In genomic region chr19:45676851-45677263, GRCh38 we compare ENCODE assay signal across 9 cellular contexts. TPM values are rescaled to one million over a fixed set of nuclear protein-coding genes. Genes with fewer than 3 reads are reported as not detected.
DNase-seq lines count a peak whose midpoint lies in the region; ATAC-seq, FAIRE-seq and TF ChIP-seq lines count a peak whose summit lies in the region.
"Had no signal": no experiment of that assay in that cellular context is flagged by ENCODE, and none has a peak within 500 bp of the region (broad histone marks: within the 10 kb centered on the region; RNA-seq: fewer than 3 reads in every experiment).

No MANE protein-coding gene starts in this region.

- peak overlapping the region; percentile 25 to 39 for H3K4me3 ChIP-seq in small intestine (ENCODE audit: low read depth in 1 of 2, low read length in 2 of 2)

- H3K4me1 ChIP-seq in foreskin keratinocyte (no peaks in the 10 kb centered on the region), small intestine (ENCODE audit: control insufficient read depth in 2 of 2, insufficient read depth in 1 of 2, low read depth in 1 of 2, low read length in 1 of 2) (no peaks in the 10 kb centered on the region)

- H3K27ac ChIP-seq in foreskin keratinocyte (no peak overlapping the region), small intestine (ENCODE audit: low read depth in 1 of 2, low read length in 1 of 2) (no peak overlapping the region)
- H3K27ac ChIP-seq: C4-2B had no signal

- H3K27me3 ChIP-seq in foreskin keratinocyte, result no peaks in the 10 kb centered on the region
- H3K27me3 ChIP-seq in small intestine (ENCODE audit: control insufficient read depth in 2 of 2, insufficient read depth in 2 of 2, low read length in 2 of 2), result no peaks in the 10 kb centered on the region

- 3 to 6% (median 3%) methylated on average over 9 to 28 of the region's 28 CpGs for WGBS in small intestine, 3 donors

- no peaks in the 10 kb centered on the region for H3K36me3 ChIP-seq in small intestine (ENCODE audit: control insufficient read depth in 2 of 2, insufficient read depth in 2 of 2, low read length in 2 of 2)

- FAIRE-seq in small intestine (lab: Jason Lieb, UNC), result no peak

- no peak for TF ChIP-seq CTCF in foreskin keratinocyte (conservative IDR thresholded peaks at IDR 0.05)

- H3K9me3 ChIP-seq in small intestine (ENCODE audit: control insufficient read depth, low read depth), result no peaks in the 10 kb centered on the region

- H3K9me3 Mint-ChIP-seq in activated CD4-positive, alpha-beta memory T cell treated with anti-CD3 and anti-CD28 coated beads, Interleukin-2, amount 10 ng/mL, durations not matched to agents 7 days and 5 days, result no peaks in the 10 kb centered on the region

- no peak overlapping the region for H3K27ac Mint-ChIP-seq in activated CD4-positive, alpha-beta memory T cell treated with anti-CD3 and anti-CD28 coated beads, Interleukin-2, amount 10 ng/mL, durations not matched to agents 7 days and 5 days

- no peaks in the 10 kb centered on the region for H3K36me3 Mint-ChIP-seq in activated CD4-positive, alpha-beta memory T cell treated with anti-CD3 and anti-CD28 coated beads, Interleukin-2, amount 10 ng/mL, durations not matched to agents 7 days and 5 days (ENCODE audit: low read depth)

- peak overlapping the region; percentile 43 for H3K4me3 Mint-ChIP-seq in activated CD4-positive, alpha-beta memory T cell treated with anti-CD3 and anti-CD28 coated beads, Interleukin-2, amount 10 ng/mL, durations not matched to agents 7 days and 5 days

- ATAC-seq in foreskin keratinocyte (peak; percentile 28), GM19023 (IDR thresholded peaks at IDR 0.05; ENCODE audit: unreplicated experiment) (no peak), GM21367 (IDR thresholded peaks at IDR 0.05; ENCODE audit: unreplicated experiment) (no peak)

- peak; percentile 53 to 76 for DNase-seq in activated CD8-positive, alpha-beta memory T cell treated with anti-CD3 and anti-CD28 coated beads for 4 hours (ENCODE audit: low read depth in 2 of 2)
- no peak for DNase-seq in activated CD8-positive, alpha-beta memory T cell treated with anti-CD3 and anti-CD28 coated beads for 24 hours
- peak; percentile 45 for DNase-seq in activated CD4-positive, alpha-beta memory T cell treated with anti-CD3 and anti-CD28 coated beads, Interleukin-2, amount 10 ng/mL, durations not matched to agents 7 days and 5 days
- DNase-seq in foreskin keratinocyte (no peak), small intestine (peak; percentile 24), NCI-H2107 (lab: John Stamatoyannopoulos, UW) (no peak)

- H3K4me1 Mint-ChIP-seq in activated CD4-positive, alpha-beta memory T cell treated with anti-CD3 and anti-CD28 coated beads, Interleukin-2, amount 10 ng/mL, durations not matched to agents 7 days and 5 days, result peaks cover 22% of the 10 kb centered on the region

- POLR2A ChIA-PET in activated CD4-positive, alpha-beta memory T cell treated with anti-CD3 and anti-CD28 coated beads, Interleukin-2, amount 10 ng/mL, durations not matched to agents 7 days and 5 days (lab: Charles Lee), result interaction anchor here (0.8 to 3.0 kb wide), 7 partner anchors 9 to 46 kb away, joined by 3 to 12 read pairs (median 4); partner anchors contain the start of genes GIPR, QPCTL and SNRPD2

- H3K27me3 Mint-ChIP-seq in activated CD4-positive, alpha-beta memory T cell treated with anti-CD3 and anti-CD28 coated beads, Interleukin-2, amount 10 ng/mL, durations not matched to agents 7 days and 5 days, result peaks cover 11% of the 10 kb centered on the region

- CTCF ChIA-PET in activated CD4-positive, alpha-beta memory T cell treated with anti-CD3 and anti-CD28 coated beads, Interleukin-2, amount 10 ng/mL, durations not matched to agents 7 days and 5 days (lab: Charles Lee), result interaction anchor here (1.1 to 8.5 kb wide), 7 partner anchors 8 to 192 kb away, joined by 3 to 106 read pairs (median 4); partner anchors contain the start of genes QPCTL and SNRPD2

RNA-seq across cellular contexts. Expression of gene GIPR, which starts 8.8 kb away (rescaled TPM):
- total RNA-seq in activated CD4-positive, alpha-beta memory T cell treated with anti-CD3 and anti-CD28 coated beads, Interleukin-2, amount 10 ng/mL, durations not matched to agents 7 days and 5 days, result 10 to 100 TPM; 11.4 to 12.3 TPM
- total RNA-seq in foreskin keratinocyte, result 0.65 and 1.3 TPM in 2 replicates
- 0.49 and 0.75 TPM in 2 replicates for polyA plus RNA-seq in foreskin keratinocyte
- polyA plus RNA-seq in small intestine, result 1 to 10 TPM in 1 of 3 donors, under 1 TPM in 2; 0.67 to 1.1 (median 0.87) TPM

RNA-seq across cellular contexts. Expression of gene SNRPD2, which starts 14.9 kb away (rescaled TPM):
- 100 to 1,000 TPM; 505 to 519 TPM for total RNA-seq in activated CD4-positive, alpha-beta memory T cell treated with anti-CD3 and anti-CD28 coated beads, Interleukin-2, amount 10 ng/mL, durations not matched to agents 7 days and 5 days
- total RNA-seq in foreskin keratinocyte, result 580 and 668 TPM in 2 replicates
- polyA plus RNA-seq in foreskin keratinocyte (688 and 761 TPM in 2 replicates), small intestine (100 to 1,000 TPM; 209 to 422 (median 264) TPM)

RNA-seq across cellular contexts. Expression of gene QPCTL, which starts 15.6 kb away (rescaled TPM):
- 10 to 100 TPM in 1 of 2 experiments, 1 to 10 TPM in 1; 9.1 to 11.9 TPM for total RNA-seq in activated CD4-positive, alpha-beta memory T cell treated with anti-CD3 and anti-CD28 coated beads, Interleukin-2, amount 10 ng/mL, durations not matched to agents 7 days and 5 days
- total RNA-seq in foreskin keratinocyte, result 10.9 and 12.0 TPM in 2 replicates
- polyA plus RNA-seq in foreskin keratinocyte (12.6 and 14.5 TPM in 2 replicates), small intestine (1 to 10 TPM; 4.1 to 6.7 (median 4.2) TPM)

RNA-seq across cellular contexts. Expression of gene EML2, which starts 37.7 kb away (rescaled TPM):
- 100 to 1,000 TPM; 136 to 146 TPM for total RNA-seq in activated CD4-positive, alpha-beta memory T cell treated with anti-CD3 and anti-CD28 coated beads, Interleukin-2, amount 10 ng/mL, durations not matched to agents 7 days and 5 days
- 53.0 and 61.6 TPM in 2 replicates for total RNA-seq in foreskin keratinocyte
- polyA plus RNA-seq in foreskin keratinocyte, result 58.1 and 63.6 TPM in 2 replicates
- 10 to 100 TPM; 18.9 to 39.9 (median 20.8) TPM for polyA plus RNA-seq in small intestine

RNA-seq across cellular contexts. Expression of gene FBXO46, which starts 53.8 kb away (rescaled TPM):
- total RNA-seq in activated CD4-positive, alpha-beta memory T cell treated with anti-CD3 and anti-CD28 coated beads, Interleukin-2, amount 10 ng/mL, durations not matched to agents 7 days and 5 days, result 10 to 100 TPM; 34.4 to 36.4 TPM
- 8.0 and 8.4 TPM in 2 replicates for total RNA-seq in foreskin keratinocyte
- polyA plus RNA-seq in foreskin keratinocyte (5.4 and 5.6 TPM in 2 replicates), small intestine (1 to 10 TPM; 5.4 to 9.6 (median 9.0) TPM)

Comparison
In these comparisons a context has a peak if more than half of its experiments do, and no peak if none do; other contexts are left out.
1. DNase-seq: peak in activated CD8-positive, alpha-beta memory T cell treated with anti-CD3 and anti-CD28 coated beads for 4 hours (2 of 2), activated CD4-positive, alpha-beta memory T cell treated with anti-CD3 and anti-CD28 coated beads, Interleukin-2, amount 10 ng/mL, durations not matched to agents 7 days and 5 days (single experiment) and small intestine (single experiment); none in activated CD8-positive, alpha-beta memory T cell treated with anti-CD3 and anti-CD28 coated beads for 24 hours (single experiment), foreskin keratinocyte (0 of 2) and NCI-H2107 (single experiment).